In genomic region chr3:183766745-183767606, GRCh38 we compare ENCODE assay signal across 1 cellular context.
TF ChIP-seq lines count a peak whose summit lies in the region.

No MANE protein-coding gene starts in this region.

TF ChIP-seq in HepG2, 621 proteins besides CTCF, POLR2A, EP300 and RAD21 (continued from another document and continues in another):
- TF ChIP-seq ZNF205 (CRISPR knock-in tag; IDR thresholded peaks at IDR 0.05) (no peak), KDM1A (CRISPR knock-in tag; IDR thresholded peaks at IDR 0.05) (no peak), ESRRA (CRISPR knock-in tag; IDR thresholded peaks at IDR 0.05; ENCODE audit: low read depth) (no peak), RARG (CRISPR knock-in tag; IDR thresholded peaks at IDR 0.05; ENCODE audit: low read depth) (no peak), PLSCR1 (CRISPR knock-in tag; IDR thresholded peaks at IDR 0.05; ENCODE audit: borderline replicate concordance) (no peak), ZNF629 (CRISPR knock-in tag; conservative IDR thresholded peaks at IDR 0.05) (no peak), ATF5 (CRISPR knock-in tag; IDR thresholded peaks at IDR 0.05; ENCODE audit: low read depth) (no peak), HNRNPL (IDR thresholded peaks at IDR 0.05; ENCODE audit: low read depth, low read length) (no peak), ZNF597 (CRISPR knock-in tag; IDR thresholded peaks at IDR 0.05) (no peak), REXO4 (CRISPR knock-in tag; IDR thresholded peaks at IDR 0.05; ENCODE audit: borderline replicate concordance) (no peak), RBFOX2 (IDR thresholded peaks at IDR 0.05; ENCODE audit: low read depth, low read length) (no peak), ZNF414 (CRISPR knock-in tag; IDR thresholded peaks at IDR 0.05) (no peak), POGK (CRISPR knock-in tag; conservative IDR thresholded peaks at IDR 0.05) (no peak), ZNF296 (CRISPR knock-in tag; conservative IDR thresholded peaks at IDR 0.05) (no peak), ZNF446 (CRISPR knock-in tag; IDR thresholded peaks at IDR 0.05) (no peak), CSRNP1 (CRISPR knock-in tag; IDR thresholded peaks at IDR 0.05) (no peak), SMC3 (IDR thresholded peaks at IDR 0.05; ENCODE audit: low read length) (peak; percentile 91), MBNL3 (CRISPR knock-in tag; conservative IDR thresholded peaks at IDR 0.05) (no peak), NR2F6 (IDR thresholded peaks at IDR 0.05) (no peak), NR2F6 (CRISPR knock-in tag; IDR thresholded peaks at IDR 0.05) (peak; percentile 10; the same call in 1 of the 2 replicates), NFIC (IDR thresholded peaks at IDR 0.05; ENCODE audit: low read length) (no peak), FOXO1 (CRISPR knock-in tag; IDR thresholded peaks at IDR 0.05) (0 out of 2 replicates have a peak, but pooled peaks have one; percentile 38), ZHX2 (IDR thresholded peaks at IDR 0.05; ENCODE audit: low read depth) (no peak), ZHX2 (CRISPR knock-in tag; IDR thresholded peaks at IDR 0.05; ENCODE audit: borderline replicate concordance) (no peak), ZNF616 (CRISPR knock-in tag; IDR thresholded peaks at IDR 0.05; ENCODE audit: low read depth) (no peak), DDIT3 (CRISPR knock-in tag; IDR thresholded peaks at IDR 0.05) (no peak), STAG1 (CRISPR knock-in tag; IDR thresholded peaks at IDR 0.05) (peak; percentile 95), ZNF24 (IDR thresholded peaks at IDR 0.05) (no peak), ARID4A (CRISPR knock-in tag; IDR thresholded peaks at IDR 0.05; ENCODE audit: borderline replicate concordance) (no peak; the same call in 1 of the 2 replicates), RFX3 (CRISPR knock-in tag; IDR thresholded peaks at IDR 0.05) (no peak), BCL3 (CRISPR knock-in tag; IDR thresholded peaks at IDR 0.05) (no peak), YEATS4 (CRISPR knock-in tag; IDR thresholded peaks at IDR 0.05; ENCODE audit: borderline replicate concordance) (no peak), PRMT3 (CRISPR knock-in tag; IDR thresholded peaks at IDR 0.05; ENCODE audit: borderline replicate concordance, low read depth) (no peak), ZNF678 (CRISPR knock-in tag; IDR thresholded peaks at IDR 0.05) (no peak), E2F5 (CRISPR knock-in tag; conservative IDR thresholded peaks at IDR 0.05) (no peak), FOXA3 (CRISPR knock-in tag; IDR thresholded peaks at IDR 0.05) (peak; percentile 15; the same call in 1 of the 2 replicates), ZUFSP (CRISPR knock-in tag; IDR thresholded peaks at IDR 0.05; ENCODE audit: borderline replicate concordance) (no peak), ZFX (CRISPR knock-in tag; IDR thresholded peaks at IDR 0.05; ENCODE audit: low read depth) (no peak), THYN1 (CRISPR knock-in tag; IDR thresholded peaks at IDR 0.05; ENCODE audit: borderline replicate concordance, low read depth) (no peak), FOXA1 (IDR thresholded peaks at IDR 0.05) (no peak), FOXA1 (CRISPR knock-in tag; IDR thresholded peaks at IDR 0.05) (no peak)
